2 cellular contexts compared by ENCODE assay signal in genomic region chr12:46506198-46506597, GRCh38.
TF ChIP-seq lines count a peak whose summit lies in the region.

No MANE protein-coding gene starts in this region.

TF ChIP-seq in HEK293, 187 proteins besides CTCF, POLR2A, EP300 and RAD21 (continued from another document):
- TF ChIP-seq ZNF157 (tag by site-specific recombination; IDR thresholded peaks at IDR 0.05): no peak
- TF ChIP-seq PATZ1 (tag by site-specific recombination; IDR thresholded peaks at IDR 0.05): no peak
- TF ChIP-seq ZNF350 (tag by site-specific recombination; IDR thresholded peaks at IDR 0.05): no peak
- peak; percentile 93 for TF ChIP-seq SETDB1 (IDR thresholded peaks at IDR 0.05; ENCODE audit: insufficient read length, low read length)
- TF ChIP-seq TRIM28 (IDR thresholded peaks at IDR 0.05; ENCODE audit: borderline replicate concordance, low read length): peak; percentile 64; the same call in 1 of the 2 replicates
- no peak for TF ChIP-seq IKZF3 (tag by site-specific recombination; IDR thresholded peaks at IDR 0.05)
- TF ChIP-seq ZNF398 (tag by site-specific recombination; IDR thresholded peaks at IDR 0.05): no peak
- TF ChIP-seq BCL11A (tag by site-specific recombination; IDR thresholded peaks at IDR 0.05; ENCODE audit: low read depth): no peak
- no peak for TF ChIP-seq ZNF837 (tag by site-specific recombination; IDR thresholded peaks at IDR 0.05)
- no peak for TF ChIP-seq ZNF433 (tag by site-specific recombination; IDR thresholded peaks at IDR 0.05; ENCODE audit: low read depth)
TF ChIP-seq in HEK293: peak in this region for 3.

TF ChIP-seq in GM12878, 131 proteins besides CTCF, POLR2A, EP300 and RAD21 (continued from another document):
- TF ChIP-seq ZBED1 (IDR thresholded peaks at IDR 0.05; ENCODE audit: borderline replicate concordance) (no peak), TARDBP (IDR thresholded peaks at IDR 0.05; ENCODE audit: borderline replicate concordance) (no peak)
TF ChIP-seq in GM12878: peak in this region for 1.
